Comparison of ENCODE assay signal across 1 cellular context in the genomic region with DNA sequence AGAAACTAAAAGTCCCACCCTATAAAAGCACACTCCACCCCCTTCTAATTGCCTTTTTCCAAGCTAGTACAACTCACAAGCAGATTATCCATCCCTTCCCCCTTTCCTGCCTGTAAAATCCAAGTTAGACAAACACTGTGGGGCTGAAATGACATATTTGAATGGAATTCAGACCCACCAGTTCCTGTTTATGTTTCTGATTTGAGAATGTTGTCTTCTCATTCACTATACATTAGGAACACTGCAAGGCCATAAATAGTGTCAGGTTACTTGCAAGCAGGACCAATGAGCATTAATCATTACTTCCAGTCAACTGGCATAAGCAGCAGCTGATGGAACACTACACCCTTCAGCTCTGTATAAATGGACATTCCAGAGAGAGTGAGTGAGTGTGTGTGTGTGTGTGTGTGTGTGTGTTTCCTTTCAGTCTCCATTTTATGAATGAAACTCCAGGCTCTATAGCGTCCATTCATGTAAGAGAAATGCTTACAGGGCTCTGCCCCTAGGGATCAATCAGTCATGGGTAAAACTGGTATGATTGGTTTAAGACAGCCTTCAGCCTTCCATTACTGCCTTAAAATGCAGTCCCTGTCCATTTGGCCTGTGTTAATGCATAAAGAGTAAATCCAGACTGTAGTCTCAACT.
TF ChIP-seq lines count a peak whose summit lies in the region.

No MANE protein-coding gene starts in this region.

TF ChIP-seq in HEK293, 187 proteins besides CTCF, POLR2A, EP300 and RAD21 (continued from another document and continues in another):
- TF ChIP-seq, protein P1, sequence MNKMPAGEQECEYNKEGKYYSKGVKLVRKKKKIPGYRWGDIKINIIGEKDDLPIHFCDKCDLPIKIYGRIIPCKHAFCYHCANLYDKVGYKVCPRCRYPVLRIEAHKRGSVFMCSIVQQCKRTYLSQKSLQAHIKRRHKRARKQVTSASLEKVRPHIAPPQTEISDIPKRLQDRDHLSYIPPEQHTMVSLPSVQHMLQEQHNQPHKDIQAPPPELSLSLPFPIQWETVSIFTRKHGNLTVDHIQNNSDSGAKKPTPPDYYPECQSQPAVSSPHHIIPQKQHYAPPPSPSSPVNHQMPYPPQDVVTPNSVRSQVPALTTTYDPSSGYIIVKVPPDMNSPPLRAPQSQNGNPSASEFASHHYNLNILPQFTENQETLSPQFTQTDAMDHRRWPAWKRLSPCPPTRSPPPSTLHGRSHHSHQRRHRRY (tag by site-specific recombination; IDR thresholded peaks at IDR 0.05): 0 out of 2 replicates have a peak, but pooled peaks have one; percentile 64
- TF ChIP-seq ZNF302 (tag by site-specific recombination; IDR thresholded peaks at IDR 0.05; ENCODE audit: low read depth) (0 out of 2 replicates have a peak, but pooled peaks have one; percentile 8), MZF1 (tag by site-specific recombination; IDR thresholded peaks at IDR 0.05; ENCODE audit: borderline replicate concordance) (peak; percentile 47; the same call in 1 of the 2 replicates), ZFP69B (tag by site-specific recombination; IDR thresholded peaks at IDR 0.05) (peak; percentile 78), ZNF133 (tag by site-specific recombination; IDR thresholded peaks at IDR 0.05) (no peak), ZNF843 (tag by site-specific recombination; IDR thresholded peaks at IDR 0.05) (peak; percentile 96), SP3 (tag by site-specific recombination; IDR thresholded peaks at IDR 0.05) (peak; percentile 48), ZNF623 (tag by site-specific recombination; IDR thresholded peaks at IDR 0.05) (0 out of 2 replicates have a peak, but pooled peaks have one; percentile 19), ZNF600 (tag by site-specific recombination; IDR thresholded peaks at IDR 0.05) (peak; percentile 46; the same call in 1 of the 2 replicates), ZNF514 (tag by site-specific recombination; IDR thresholded peaks at IDR 0.05) (no peak), ZSCAN23 (tag by site-specific recombination; IDR thresholded peaks at IDR 0.05) (peak; percentile 38; the same call in 1 of the 2 replicates), MEIS1 (CRISPR knock-in tag; IDR thresholded peaks at IDR 0.05; ENCODE audit: borderline replicate concordance) (peak; percentile 85; the same call in 1 of the 2 replicates), KLF7 (tag by site-specific recombination; IDR thresholded peaks at IDR 0.05; ENCODE audit: borderline replicate concordance) (peak; percentile 61; the same call in 1 of the 2 replicates), ZNF660 (tag by site-specific recombination; IDR thresholded peaks at IDR 0.05) (peak; percentile 93), ZNF664 (tag by site-specific recombination; IDR thresholded peaks at IDR 0.05) (peak; percentile 77), SCRT1 (tag by site-specific recombination; IDR thresholded peaks at IDR 0.05; ENCODE audit: borderline replicate concordance) (peak; percentile 41; the same call in 1 of the 2 replicates), OVOL3 (tag by site-specific recombination; IDR thresholded peaks at IDR 0.05) (peak; percentile 90), ZSCAN30 (tag by site-specific recombination; IDR thresholded peaks at IDR 0.05) (peak; percentile 79; the same call in 1 of the 2 replicates), ZNF391 (tag by site-specific recombination; IDR thresholded peaks at IDR 0.05; ENCODE audit: borderline replicate concordance, low read depth) (peak; percentile 88; the same call in 1 of the 2 replicates), ZNF335 (tag by site-specific recombination; conservative IDR thresholded peaks at IDR 0.05) (peak; percentile 36), ZNF501 (tag by site-specific recombination; IDR thresholded peaks at IDR 0.05) (peak; percentile 91), RBAK (tag by site-specific recombination; IDR thresholded peaks at IDR 0.05) (no peak), ZNF2 (tag by site-specific recombination; IDR thresholded peaks at IDR 0.05) (peak; percentile 90), PRDM1 (tag by site-specific recombination; IDR thresholded peaks at IDR 0.05) (peak; percentile 94), ZNF629 (tag by site-specific recombination; IDR thresholded peaks at IDR 0.05) (peak; percentile 94), OSR2 (tag by site-specific recombination; IDR thresholded peaks at IDR 0.05) (peak; percentile 88), ZNF529 (tag by site-specific recombination; IDR thresholded peaks at IDR 0.05; ENCODE audit: insufficient replicate concordance) (no peak), ZNF155 (tag by site-specific recombination; IDR thresholded peaks at IDR 0.05) (no peak), ZBTB8A (tag by site-specific recombination; IDR thresholded peaks at IDR 0.05) (peak; percentile 68), ZNF76 (tag by site-specific recombination; IDR thresholded peaks at IDR 0.05; ENCODE audit: borderline replicate concordance, low read depth) (peak; percentile 44; the same call in 1 of the 2 replicates), ZNF626 (tag by site-specific recombination; IDR thresholded peaks at IDR 0.05) (no peak)
- TF ChIP-seq, protein P2, sequence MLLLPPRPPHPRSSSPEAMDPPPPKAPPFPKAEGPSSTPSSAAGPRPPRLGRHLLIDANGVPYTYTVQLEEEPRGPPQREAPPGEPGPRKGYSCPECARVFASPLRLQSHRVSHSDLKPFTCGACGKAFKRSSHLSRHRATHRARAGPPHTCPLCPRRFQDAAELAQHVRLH (tag by site-specific recombination; IDR thresholded peaks at IDR 0.05): peak; percentile 88
- TF ChIP-seq, protein P3, sequence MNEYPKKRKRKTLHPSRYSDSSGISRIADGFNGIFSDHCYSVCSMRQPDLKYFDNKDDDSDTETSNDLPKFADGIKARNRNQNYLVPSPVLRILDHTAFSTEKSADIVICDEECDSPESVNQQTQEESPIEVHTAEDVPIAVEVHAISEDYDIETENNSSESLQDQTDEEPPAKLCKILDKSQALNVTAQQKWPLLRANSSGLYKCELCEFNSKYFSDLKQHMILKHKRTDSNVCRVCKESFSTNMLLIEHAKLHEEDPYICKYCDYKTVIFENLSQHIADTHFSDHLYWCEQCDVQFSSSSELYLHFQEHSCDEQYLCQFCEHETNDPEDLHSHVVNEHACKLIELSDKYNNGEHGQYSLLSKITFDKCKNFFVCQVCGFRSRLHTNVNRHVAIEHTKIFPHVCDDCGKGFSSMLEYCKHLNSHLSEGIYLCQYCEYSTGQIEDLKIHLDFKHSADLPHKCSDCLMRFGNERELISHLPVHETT (tag by site-specific recombination; IDR thresholded peaks at IDR 0.05): peak; percentile 95
- TF ChIP-seq, protein P4, sequence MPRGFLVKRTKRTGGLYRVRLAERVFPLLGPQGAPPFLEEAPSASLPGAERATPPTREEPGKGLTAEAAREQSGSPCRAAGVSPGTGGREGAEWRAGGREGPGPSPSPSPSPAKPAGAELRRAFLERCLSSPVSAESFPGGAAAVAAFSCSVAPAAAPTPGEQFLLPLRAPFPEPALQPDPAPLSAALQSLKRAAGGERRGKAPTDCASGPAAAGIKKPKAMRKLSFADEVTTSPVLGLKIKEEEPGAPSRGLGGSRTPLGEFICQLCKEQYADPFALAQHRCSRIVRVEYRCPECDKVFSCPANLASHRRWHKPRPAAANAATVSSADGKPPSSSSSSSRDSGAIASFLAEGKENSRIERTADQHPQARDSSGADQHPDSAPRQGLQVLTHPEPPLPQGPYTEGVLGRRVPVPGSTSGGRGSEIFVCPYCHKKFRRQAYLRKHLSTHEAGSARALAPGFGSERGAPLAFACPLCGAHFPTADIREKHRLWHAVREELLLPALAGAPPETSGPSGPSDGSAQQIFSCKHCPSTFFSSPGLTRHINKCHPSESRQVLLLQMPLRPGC (tag by site-specific recombination; IDR thresholded peaks at IDR 0.05): peak; percentile 97
- TF ChIP-seq, protein P5, sequence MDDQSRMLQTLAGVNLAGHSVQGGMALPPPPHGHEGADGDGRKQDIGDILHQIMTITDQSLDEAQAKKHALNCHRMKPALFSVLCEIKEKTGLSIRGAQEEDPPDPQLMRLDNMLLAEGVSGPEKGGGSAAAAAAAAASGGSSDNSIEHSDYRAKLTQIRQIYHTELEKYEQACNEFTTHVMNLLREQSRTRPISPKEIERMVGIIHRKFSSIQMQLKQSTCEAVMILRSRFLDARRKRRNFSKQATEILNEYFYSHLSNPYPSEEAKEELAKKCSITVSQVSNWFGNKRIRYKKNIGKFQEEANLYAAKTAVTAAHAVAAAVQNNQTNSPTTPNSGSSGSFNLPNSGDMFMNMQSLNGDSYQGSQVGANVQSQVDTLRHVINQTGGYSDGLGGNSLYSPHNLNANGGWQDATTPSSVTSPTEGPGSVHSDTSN (CRISPR knock-in tag; IDR thresholded peaks at IDR 0.05): no peak
- TF ChIP-seq, protein P6, sequence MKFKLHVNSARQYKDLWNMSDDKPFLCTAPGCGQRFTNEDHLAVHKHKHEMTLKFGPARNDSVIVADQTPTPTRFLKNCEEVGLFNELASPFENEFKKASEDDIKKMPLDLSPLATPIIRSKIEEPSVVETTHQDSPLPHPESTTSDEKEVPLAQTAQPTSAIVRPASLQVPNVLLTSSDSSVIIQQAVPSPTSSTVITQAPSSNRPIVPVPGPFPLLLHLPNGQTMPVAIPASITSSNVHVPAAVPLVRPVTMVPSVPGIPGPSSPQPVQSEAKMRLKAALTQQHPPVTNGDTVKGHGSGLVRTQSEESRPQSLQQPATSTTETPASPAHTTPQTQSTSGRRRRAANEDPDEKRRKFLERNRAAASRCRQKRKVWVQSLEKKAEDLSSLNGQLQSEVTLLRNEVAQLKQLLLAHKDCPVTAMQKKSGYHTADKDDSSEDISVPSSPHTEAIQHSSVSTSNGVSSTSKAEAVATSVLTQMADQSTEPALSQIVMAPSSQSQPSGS (tag by site-specific recombination; IDR thresholded peaks at IDR 0.05; ENCODE audit: low read depth): peak; percentile 60
- TF ChIP-seq, protein P7, sequence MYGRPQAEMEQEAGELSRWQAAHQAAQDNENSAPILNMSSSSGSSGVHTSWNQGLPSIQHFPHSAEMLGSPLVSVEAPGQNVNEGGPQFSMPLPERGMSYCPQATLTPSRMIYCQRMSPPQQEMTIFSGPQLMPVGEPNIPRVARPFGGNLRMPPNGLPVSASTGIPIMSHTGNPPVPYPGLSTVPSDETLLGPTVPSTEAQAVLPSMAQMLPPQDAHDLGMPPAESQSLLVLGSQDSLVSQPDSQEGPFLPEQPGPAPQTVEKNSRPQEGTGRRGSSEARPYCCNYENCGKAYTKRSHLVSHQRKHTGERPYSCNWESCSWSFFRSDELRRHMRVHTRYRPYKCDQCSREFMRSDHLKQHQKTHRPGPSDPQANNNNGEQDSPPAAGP (tag by site-specific recombination; IDR thresholded peaks at IDR 0.05): peak; percentile 87; the same call in 1 of the 2 replicates
- TF ChIP-seq, protein P8, sequence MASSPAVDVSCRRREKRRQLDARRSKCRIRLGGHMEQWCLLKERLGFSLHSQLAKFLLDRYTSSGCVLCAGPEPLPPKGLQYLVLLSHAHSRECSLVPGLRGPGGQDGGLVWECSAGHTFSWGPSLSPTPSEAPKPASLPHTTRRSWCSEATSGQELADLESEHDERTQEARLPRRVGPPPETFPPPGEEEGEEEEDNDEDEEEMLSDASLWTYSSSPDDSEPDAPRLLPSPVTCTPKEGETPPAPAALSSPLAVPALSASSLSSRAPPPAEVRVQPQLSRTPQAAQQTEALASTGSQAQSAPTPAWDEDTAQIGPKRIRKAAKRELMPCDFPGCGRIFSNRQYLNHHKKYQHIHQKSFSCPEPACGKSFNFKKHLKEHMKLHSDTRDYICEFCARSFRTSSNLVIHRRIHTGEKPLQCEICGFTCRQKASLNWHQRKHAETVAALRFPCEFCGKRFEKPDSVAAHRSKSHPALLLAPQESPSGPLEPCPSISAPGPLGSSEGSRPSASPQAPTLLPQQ (tag by site-specific recombination; IDR thresholded peaks at IDR 0.05): peak; percentile 88
- TF ChIP-seq, protein P9, sequence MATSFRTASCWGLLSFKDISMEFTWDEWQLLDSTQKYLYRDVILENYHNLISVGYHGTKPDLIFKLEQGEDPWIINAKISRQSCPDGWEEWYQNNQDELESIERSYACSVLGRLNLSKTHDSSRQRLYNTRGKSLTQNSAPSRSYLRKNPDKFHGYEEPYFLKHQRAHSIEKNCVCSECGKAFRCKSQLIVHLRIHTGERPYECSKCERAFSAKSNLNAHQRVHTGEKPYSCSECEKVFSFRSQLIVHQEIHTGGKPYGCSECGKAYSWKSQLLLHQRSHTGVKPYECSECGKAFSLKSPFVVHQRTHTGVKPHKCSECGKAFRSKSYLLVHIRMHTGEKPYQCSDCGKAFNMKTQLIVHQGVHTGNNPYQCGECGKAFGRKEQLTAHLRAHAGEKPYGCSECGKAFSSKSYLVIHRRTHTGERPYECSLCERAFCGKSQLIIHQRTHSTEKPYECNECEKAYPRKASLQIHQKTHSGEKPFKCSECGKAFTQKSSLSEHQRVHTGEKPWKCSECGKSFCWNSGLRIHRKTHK (tag by site-specific recombination; IDR thresholded peaks at IDR 0.05): no peak
- TF ChIP-seq, protein P10, sequence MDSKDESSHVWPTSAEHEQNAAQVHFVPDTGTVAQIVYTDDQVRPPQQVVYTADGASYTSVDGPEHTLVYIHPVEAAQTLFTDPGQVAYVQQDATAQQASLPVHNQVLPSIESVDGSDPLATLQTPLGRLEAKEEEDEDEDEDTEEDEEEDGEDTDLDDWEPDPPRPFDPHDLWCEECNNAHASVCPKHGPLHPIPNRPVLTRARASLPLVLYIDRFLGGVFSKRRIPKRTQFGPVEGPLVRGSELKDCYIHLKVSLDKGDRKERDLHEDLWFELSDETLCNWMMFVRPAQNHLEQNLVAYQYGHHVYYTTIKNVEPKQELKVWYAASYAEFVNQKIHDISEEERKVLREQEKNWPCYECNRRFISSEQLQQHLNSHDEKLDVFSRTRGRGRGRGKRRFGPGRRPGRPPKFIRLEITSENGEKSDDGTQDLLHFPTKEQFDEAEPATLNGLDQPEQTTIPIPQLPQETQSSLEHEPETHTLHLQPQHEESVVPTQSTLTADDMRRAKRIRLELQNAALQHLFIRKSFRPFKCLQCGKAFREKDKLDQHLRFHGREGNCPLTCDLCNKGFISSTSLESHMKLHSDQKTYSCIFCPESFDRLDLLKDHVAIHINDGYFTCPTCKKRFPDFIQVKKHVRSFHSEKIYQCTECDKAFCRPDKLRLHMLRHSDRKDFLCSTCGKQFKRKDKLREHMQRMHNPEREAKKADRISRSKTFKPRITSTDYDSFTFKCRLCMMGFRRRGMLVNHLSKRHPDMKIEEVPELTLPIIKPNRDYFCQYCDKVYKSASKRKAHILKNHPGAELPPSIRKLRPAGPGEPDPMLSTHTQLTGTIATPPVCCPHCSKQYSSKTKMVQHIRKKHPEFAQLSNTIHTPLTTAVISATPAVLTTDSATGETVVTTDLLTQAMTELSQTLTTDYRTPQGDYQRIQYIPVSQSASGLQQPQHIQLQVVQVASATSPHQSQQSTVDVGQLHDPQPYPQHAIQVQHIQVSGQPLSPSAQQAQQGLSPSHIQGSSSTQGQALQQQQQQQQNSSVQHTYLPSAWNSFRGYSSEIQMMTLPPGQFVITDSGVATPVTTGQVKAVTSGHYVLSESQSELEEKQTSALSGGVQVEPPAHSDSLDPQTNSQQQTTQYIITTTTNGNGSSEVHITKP (tag by site-specific recombination; IDR thresholded peaks at IDR 0.05): peak; percentile 92
- TF ChIP-seq, protein P11, sequence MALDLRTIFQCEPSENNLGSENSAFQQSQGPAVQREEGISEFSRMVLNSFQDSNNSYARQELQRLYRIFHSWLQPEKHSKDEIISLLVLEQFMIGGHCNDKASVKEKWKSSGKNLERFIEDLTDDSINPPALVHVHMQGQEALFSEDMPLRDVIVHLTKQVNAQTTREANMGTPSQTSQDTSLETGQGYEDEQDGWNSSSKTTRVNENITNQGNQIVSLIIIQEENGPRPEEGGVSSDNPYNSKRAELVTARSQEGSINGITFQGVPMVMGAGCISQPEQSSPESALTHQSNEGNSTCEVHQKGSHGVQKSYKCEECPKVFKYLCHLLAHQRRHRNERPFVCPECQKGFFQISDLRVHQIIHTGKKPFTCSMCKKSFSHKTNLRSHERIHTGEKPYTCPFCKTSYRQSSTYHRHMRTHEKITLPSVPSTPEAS (tag by site-specific recombination; IDR thresholded peaks at IDR 0.05): peak; percentile 91
